ENCODE assay signal across 8 cellular contexts in genomic region chr2:218387369-218388194, GRCh38. TPM values are rescaled to one million over a fixed set of nuclear protein-coding genes. Genes with fewer than 3 reads are reported as not detected.
A peak's percentile ranks its signal among the peaks of the same experiment; 100 is the strongest.
DNase-seq lines count a peak whose midpoint lies in the region; ATAC-seq and TF ChIP-seq lines count a peak whose summit lies in the region.

No MANE protein-coding gene starts in this region.

- no peak for TF ChIP-seq POLR2A in suprapubic skin (IDR thresholded peaks at IDR 0.05)

- peak; percentile 32 for ATAC-seq in central memory CD8-positive, alpha-beta T cell (replicated peaks; ENCODE audit: extremely low read depth, poor library complexity, severe bottlenecking)
- ATAC-seq in left colon, result peak; percentile 88
- ATAC-seq in HG03139 (IDR thresholded peaks at IDR 0.05; ENCODE audit: unreplicated experiment), result no peak

- H3K27me3 Mint-ChIP-seq in central memory CD8-positive, alpha-beta T cell, result peaks cover 12% of the 10 kb centered on the region

- intact Hi-C loops in left colon (cut with DNase I, micrococcal nuclease), result no loop called here

- H3K9me3 ChIP-seq in suprapubic skin, result no peaks in the 10 kb centered on the region

- 19% methylated on average over 32 of the region's 38 CpGs for WGBS in suprapubic skin

- no peak overlapping the region for H3K4me3 Mint-ChIP-seq in central memory CD8-positive, alpha-beta T cell

- TF ChIP-seq CTCF in suprapubic skin (IDR thresholded peaks at IDR 0.05), result no peak

- no peaks in the 10 kb centered on the region for H3K36me3 ChIP-seq in suprapubic skin

- DNase-seq in ELR (ENCODE audit: low read depth), result peak; percentile 43
- peak; percentile 59 for DNase-seq in NCI-H2196 treated with DMSO at 0.1 percent for 48 hours (lab: John Stamatoyannopoulos, UW; ENCODE audit: unreplicated experiment)
- no peak for DNase-seq in central memory CD8-positive, alpha-beta T cell (ENCODE audit: low spot score in 2 of 2)
- DNase-seq in left colon, result peak; percentile 78 to 81
- DNase-seq in suprapubic skin (ENCODE audit: low spot score in 2 of 2), result peak in 1 of 2 donors; percentile 70
- no peak for DNase-seq in NK-92 (lab: John Stamatoyannopoulos, UW; ENCODE audit: unreplicated experiment)
- no peak for DNase-seq in NK-92 treated with Interleukin-12 subunit alpha and Interleukin-12 subunit beta, amount 100 ng/mL, for 24 hours (lab: John Stamatoyannopoulos, UW)

- no peak overlapping the region for H3K27ac ChIP-seq in suprapubic skin

- H3K27ac Mint-ChIP-seq in central memory CD8-positive, alpha-beta T cell (ENCODE audit: low read depth), result no peak overlapping the region

- no peaks in the 10 kb centered on the region for H3K36me3 Mint-ChIP-seq in central memory CD8-positive, alpha-beta T cell (ENCODE audit: insufficient read depth)

- peaks cover 21% of the 10 kb centered on the region for H3K4me1 ChIP-seq in suprapubic skin

- no peaks in the 10 kb centered on the region for H3K27me3 ChIP-seq in suprapubic skin

- H3K9me3 Mint-ChIP-seq in central memory CD8-positive, alpha-beta T cell, result no peaks in the 10 kb centered on the region

- H3K4me1 Mint-ChIP-seq in central memory CD8-positive, alpha-beta T cell, result peaks cover 7% of the 10 kb centered on the region

- TF ChIP-seq EP300 in suprapubic skin (IDR thresholded peaks at IDR 0.05), result no peak

- peak overlapping the region; percentile 34 for H3K4me3 ChIP-seq in suprapubic skin

RNA-seq across cellular contexts. Expression of gene SLC11A1, which starts 5.5 kb away (rescaled TPM):
- total RNA-seq in left colon (1 to 10 TPM; 1.7 to 2.0 TPM), suprapubic skin (10 to 100 TPM in 2 of 4 donors, 1 to 10 TPM in 1, under 1 TPM in 1; 0.78 to 16.1 (median 7.6) TPM)

RNA-seq across cellular contexts. Expression of gene CTDSP1, which starts 12.1 kb away (rescaled TPM):
- total RNA-seq in left colon (100 to 1,000 TPM; 153 to 176 TPM), suprapubic skin (100 to 1,000 TPM in 2 of 4 donors, 10 to 100 TPM in 2; 70.3 to 140 (median 99.5) TPM)

RNA-seq across cellular contexts. Expression of gene CATIP, which starts 30.9 kb away (rescaled TPM):
- not detected for total RNA-seq in left colon
- total RNA-seq in suprapubic skin, result not detected

RNA-seq across cellular contexts. Expression of gene VIL1, which starts 31.3 kb away (rescaled TPM):
- 100 to 1,000 TPM; 441 to 488 TPM for total RNA-seq in left colon
- 1 to 10 TPM in 2 of 4 donors, under 1 TPM in 2; 0.21 to 3.3 (median 1.1) TPM for total RNA-seq in suprapubic skin

Comparison
In these comparisons a context has a peak if more than half of its experiments do, and no peak if none do; other contexts are left out.
1. DNase-seq: peak in ELR (single experiment), NCI-H2196 treated with DMSO at 0.1 percent for 48 hours (single experiment) and left colon (2 of 2); none in central memory CD8-positive, alpha-beta T cell (0 of 2), NK-92 (single experiment) and NK-92 treated with Interleukin-12 subunit alpha and Interleukin-12 subunit beta, amount 100 ng/mL, for 24 hours (single experiment).